ENCODE assay signal across 1 cellular context in the genomic region with DNA sequence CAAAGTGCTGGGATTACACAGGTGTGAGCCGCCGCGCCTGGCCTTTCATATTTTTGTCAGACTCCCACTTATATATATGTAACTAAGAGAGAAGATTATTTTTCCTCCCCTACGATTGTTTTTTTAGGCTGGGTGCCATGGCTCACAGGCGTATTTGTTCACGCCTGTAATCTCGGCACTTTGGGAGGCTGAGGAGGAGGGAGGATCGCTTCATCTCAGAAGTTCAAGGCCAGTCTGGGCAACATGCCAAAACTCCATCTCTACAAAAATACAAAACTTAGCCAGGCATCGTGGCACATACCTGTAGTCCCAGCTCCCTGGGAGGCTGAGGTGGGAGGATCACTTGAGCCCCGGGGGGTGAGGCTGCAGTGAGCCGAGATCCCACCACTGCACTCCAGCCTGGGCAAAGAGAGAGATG.
TF ChIP-seq lines count a peak whose summit lies in the region.

No MANE protein-coding gene starts in this region.

TF ChIP-seq in HepG2, 621 proteins besides CTCF, POLR2A, EP300 and RAD21 (continued from another document and continues in another):
- TF ChIP-seq, protein P1, sequence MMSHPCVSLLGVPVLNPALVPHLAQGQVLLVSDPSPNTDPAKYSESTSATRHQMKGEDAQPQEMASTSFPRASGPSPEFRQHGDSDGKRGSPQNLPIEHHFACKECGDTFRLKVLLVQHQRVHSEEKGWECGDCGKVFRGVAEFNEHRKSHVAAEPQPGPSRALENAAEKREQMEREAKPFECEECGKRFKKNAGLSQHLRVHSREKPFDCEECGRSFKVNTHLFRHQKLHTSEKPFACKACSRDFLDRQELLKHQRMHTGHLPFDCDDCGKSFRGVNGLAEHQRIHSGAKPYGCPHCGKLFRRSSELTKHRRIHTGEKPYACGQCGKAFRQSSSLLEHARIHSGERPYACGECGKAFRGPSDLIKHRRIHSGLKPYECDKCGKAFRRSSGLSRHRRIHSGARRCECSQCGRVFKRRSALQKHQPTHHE (CRISPR knock-in tag; IDR thresholded peaks at IDR 0.05; ENCODE audit: borderline replicate concordance): no peak
- TF ChIP-seq, protein P2, sequence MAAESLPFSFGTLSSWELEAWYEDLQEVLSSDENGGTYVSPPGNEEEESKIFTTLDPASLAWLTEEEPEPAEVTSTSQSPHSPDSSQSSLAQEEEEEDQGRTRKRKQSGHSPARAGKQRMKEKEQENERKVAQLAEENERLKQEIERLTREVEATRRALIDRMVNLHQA (CRISPR knock-in tag; IDR thresholded peaks at IDR 0.05): no peak
- TF ChIP-seq TRIM24 (CRISPR knock-in tag; IDR thresholded peaks at IDR 0.05): no peak
- no peak for TF ChIP-seq SAP130 (CRISPR knock-in tag; IDR thresholded peaks at IDR 0.05; ENCODE audit: low read depth)
- TF ChIP-seq GATAD1 (CRISPR knock-in tag; IDR thresholded peaks at IDR 0.05): no peak
- no peak for TF ChIP-seq ZNF235 (CRISPR knock-in tag; IDR thresholded peaks at IDR 0.05; ENCODE audit: borderline replicate concordance)
- TF ChIP-seq TMF1 (CRISPR knock-in tag; IDR thresholded peaks at IDR 0.05; ENCODE audit: low read depth): no peak
- TF ChIP-seq KLF16 (CRISPR knock-in tag; IDR thresholded peaks at IDR 0.05): no peak
- TF ChIP-seq FOXP1 (IDR thresholded peaks at IDR 0.05): no peak
- 0 out of 2 replicates have a peak, but pooled peaks have one; percentile 19 for TF ChIP-seq FOXP1 (CRISPR knock-in tag; IDR thresholded peaks at IDR 0.05)
- TF ChIP-seq MAFF (IDR thresholded peaks at IDR 0.05; ENCODE audit: low read depth, low read length): no peak
- TF ChIP-seq, protein P3, sequence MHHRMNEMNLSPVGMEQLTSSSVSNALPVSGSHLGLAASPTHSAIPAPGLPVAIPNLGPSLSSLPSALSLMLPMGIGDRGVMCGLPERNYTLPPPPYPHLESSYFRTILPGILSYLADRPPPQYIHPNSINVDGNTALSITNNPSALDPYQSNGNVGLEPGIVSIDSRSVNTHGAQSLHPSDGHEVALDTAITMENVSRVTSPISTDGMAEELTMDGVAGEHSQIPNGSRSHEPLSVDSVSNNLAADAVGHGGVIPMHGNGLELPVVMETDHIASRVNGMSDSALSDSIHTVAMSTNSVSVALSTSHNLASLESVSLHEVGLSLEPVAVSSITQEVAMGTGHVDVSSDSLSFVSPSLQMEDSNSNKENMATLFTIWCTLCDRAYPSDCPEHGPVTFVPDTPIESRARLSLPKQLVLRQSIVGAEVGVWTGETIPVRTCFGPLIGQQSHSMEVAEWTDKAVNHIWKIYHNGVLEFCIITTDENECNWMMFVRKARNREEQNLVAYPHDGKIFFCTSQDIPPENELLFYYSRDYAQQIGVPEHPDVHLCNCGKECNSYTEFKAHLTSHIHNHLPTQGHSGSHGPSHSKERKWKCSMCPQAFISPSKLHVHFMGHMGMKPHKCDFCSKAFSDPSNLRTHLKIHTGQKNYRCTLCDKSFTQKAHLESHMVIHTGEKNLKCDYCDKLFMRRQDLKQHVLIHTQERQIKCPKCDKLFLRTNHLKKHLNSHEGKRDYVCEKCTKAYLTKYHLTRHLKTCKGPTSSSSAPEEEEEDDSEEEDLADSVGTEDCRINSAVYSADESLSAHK (CRISPR knock-in tag; IDR thresholded peaks at IDR 0.05; ENCODE audit: borderline replicate concordance): no peak
- TF ChIP-seq KDM5B (CRISPR knock-in tag; IDR thresholded peaks at IDR 0.05; ENCODE audit: borderline replicate concordance): no peak
- no peak for TF ChIP-seq ARNT2 (CRISPR knock-in tag; IDR thresholded peaks at IDR 0.05; ENCODE audit: low read depth)
- no peak for TF ChIP-seq GZF1 (CRISPR knock-in tag; IDR thresholded peaks at IDR 0.05)
- no peak for TF ChIP-seq ZNF292 (CRISPR knock-in tag; IDR thresholded peaks at IDR 0.05; ENCODE audit: borderline replicate concordance, low read depth)
- TF ChIP-seq ZNF232 (CRISPR knock-in tag; IDR thresholded peaks at IDR 0.05; ENCODE audit: borderline replicate concordance): no peak
- TF ChIP-seq, protein P4, sequence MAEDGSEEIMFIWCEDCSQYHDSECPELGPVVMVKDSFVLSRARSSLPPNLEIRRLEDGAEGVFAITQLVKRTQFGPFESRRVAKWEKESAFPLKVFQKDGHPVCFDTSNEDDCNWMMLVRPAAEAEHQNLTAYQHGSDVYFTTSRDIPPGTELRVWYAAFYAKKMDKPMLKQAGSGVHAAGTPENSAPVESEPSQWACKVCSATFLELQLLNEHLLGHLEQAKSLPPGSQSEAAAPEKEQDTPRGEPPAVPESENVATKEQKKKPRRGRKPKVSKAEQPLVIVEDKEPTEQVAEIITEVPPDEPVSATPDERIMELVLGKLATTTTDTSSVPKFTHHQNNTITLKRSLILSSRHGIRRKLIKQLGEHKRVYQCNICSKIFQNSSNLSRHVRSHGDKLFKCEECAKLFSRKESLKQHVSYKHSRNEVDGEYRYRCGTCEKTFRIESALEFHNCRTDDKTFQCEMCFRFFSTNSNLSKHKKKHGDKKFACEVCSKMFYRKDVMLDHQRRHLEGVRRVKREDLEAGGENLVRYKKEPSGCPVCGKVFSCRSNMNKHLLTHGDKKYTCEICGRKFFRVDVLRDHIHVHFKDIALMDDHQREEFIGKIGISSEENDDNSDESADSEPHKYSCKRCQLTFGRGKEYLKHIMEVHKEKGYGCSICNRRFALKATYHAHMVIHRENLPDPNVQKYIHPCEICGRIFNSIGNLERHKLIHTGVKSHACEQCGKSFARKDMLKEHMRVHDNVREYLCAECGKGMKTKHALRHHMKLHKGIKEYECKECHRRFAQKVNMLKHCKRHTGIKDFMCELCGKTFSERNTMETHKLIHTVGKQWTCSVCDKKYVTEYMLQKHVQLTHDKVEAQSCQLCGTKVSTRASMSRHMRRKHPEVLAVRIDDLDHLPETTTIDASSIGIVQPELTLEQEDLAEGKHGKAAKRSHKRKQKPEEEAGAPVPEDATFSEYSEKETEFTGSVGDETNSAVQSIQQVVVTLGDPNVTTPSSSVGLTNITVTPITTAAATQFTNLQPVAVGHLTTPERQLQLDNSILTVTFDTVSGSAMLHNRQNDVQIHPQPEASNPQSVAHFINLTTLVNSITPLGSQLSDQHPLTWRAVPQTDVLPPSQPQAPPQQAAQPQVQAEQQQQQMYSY (CRISPR knock-in tag; IDR thresholded peaks at IDR 0.05): no peak
- TF ChIP-seq ZNF747 (CRISPR knock-in tag; IDR thresholded peaks at IDR 0.05; ENCODE audit: borderline replicate concordance): no peak
- TF ChIP-seq, protein P5, sequence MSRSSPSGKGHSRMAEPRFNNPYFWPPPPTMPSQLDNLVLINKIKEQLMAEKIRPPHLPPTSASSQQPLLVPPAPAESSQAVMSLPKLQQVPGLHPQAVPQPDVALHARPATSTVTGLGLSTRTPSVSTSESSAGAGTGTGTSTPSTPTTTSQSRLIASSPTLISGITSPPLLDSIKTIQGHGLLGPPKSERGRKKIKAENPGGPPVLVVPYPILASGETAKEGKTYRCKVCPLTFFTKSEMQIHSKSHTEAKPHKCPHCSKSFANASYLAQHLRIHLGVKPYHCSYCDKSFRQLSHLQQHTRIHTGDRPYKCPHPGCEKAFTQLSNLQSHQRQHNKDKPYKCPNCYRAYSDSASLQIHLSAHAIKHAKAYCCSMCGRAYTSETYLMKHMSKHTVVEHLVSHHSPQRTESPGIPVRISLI (CRISPR knock-in tag; IDR thresholded peaks at IDR 0.05; ENCODE audit: borderline replicate concordance): no peak
- TF ChIP-seq NR1H2 (CRISPR knock-in tag; IDR thresholded peaks at IDR 0.05; ENCODE audit: borderline replicate concordance, low read depth): no peak
- no peak for TF ChIP-seq FOXA1 (IDR thresholded peaks at IDR 0.05)
- peak; percentile 47 for TF ChIP-seq FOXA1 (CRISPR knock-in tag; IDR thresholded peaks at IDR 0.05)
- TF ChIP-seq, protein P6, sequence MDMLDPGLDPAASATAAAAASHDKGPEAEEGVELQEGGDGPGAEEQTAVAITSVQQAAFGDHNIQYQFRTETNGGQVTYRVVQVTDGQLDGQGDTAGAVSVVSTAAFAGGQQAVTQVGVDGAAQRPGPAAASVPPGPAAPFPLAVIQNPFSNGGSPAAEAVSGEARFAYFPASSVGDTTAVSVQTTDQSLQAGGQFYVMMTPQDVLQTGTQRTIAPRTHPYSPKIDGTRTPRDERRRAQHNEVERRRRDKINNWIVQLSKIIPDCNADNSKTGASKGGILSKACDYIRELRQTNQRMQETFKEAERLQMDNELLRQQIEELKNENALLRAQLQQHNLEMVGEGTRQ (IDR thresholded peaks at IDR 0.05; ENCODE audit: low read depth, low read length): no peak
- TF ChIP-seq, protein P6 (CRISPR knock-in tag; IDR thresholded peaks at IDR 0.05; ENCODE audit: borderline replicate concordance): no peak
- no peak for TF ChIP-seq SMYD3 (CRISPR knock-in tag; IDR thresholded peaks at IDR 0.05)
- TF ChIP-seq SNAI1 (CRISPR knock-in tag; IDR thresholded peaks at IDR 0.05; ENCODE audit: borderline replicate concordance): no peak
- TF ChIP-seq, protein P7, sequence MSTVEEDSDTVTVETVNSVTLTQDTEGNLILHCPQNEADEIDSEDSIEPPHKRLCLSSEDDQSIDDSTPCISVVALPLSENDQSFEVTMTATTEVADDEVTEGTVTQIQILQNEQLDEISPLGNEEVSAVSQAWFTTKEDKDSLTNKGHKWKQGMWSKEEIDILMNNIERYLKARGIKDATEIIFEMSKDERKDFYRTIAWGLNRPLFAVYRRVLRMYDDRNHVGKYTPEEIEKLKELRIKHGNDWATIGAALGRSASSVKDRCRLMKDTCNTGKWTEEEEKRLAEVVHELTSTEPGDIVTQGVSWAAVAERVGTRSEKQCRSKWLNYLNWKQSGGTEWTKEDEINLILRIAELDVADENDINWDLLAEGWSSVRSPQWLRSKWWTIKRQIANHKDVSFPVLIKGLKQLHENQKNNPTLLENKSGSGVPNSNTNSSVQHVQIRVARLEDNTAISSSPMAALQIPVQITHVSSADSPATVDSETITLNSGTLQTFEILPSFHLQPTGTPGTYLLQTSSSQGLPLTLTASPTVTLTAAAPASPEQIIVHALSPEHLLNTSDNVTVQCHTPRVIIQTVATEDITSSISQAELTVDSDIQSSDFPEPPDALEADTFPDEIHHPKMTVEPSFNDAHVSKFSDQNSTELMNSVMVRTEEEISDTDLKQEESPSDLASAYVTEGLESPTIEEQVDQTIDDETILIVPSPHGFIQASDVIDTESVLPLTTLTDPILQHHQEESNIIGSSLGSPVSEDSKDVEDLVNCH (CRISPR knock-in tag; IDR thresholded peaks at IDR 0.05): no peak
- TF ChIP-seq ELF3 (CRISPR knock-in tag; IDR thresholded peaks at IDR 0.05): no peak
- peak; percentile 70; the same call in 1 of the 2 replicates for TF ChIP-seq TBX3 (IDR thresholded peaks at IDR 0.05; ENCODE audit: borderline replicate concordance)
- TF ChIP-seq ESRRA (CRISPR knock-in tag; IDR thresholded peaks at IDR 0.05; ENCODE audit: low read depth): no peak
- no peak for TF ChIP-seq ZKSCAN1 (IDR thresholded peaks at IDR 0.05; ENCODE audit: low read length)
- 0 out of 2 replicates have a peak, but pooled peaks have one; percentile 51 for TF ChIP-seq HDAC2 (CRISPR knock-in tag; IDR thresholded peaks at IDR 0.05)
- TF ChIP-seq ZNF891 (CRISPR knock-in tag; IDR thresholded peaks at IDR 0.05): no peak
- no peak for TF ChIP-seq ZNF614 (CRISPR knock-in tag; IDR thresholded peaks at IDR 0.05; ENCODE audit: borderline replicate concordance)
- TF ChIP-seq, protein P8, sequence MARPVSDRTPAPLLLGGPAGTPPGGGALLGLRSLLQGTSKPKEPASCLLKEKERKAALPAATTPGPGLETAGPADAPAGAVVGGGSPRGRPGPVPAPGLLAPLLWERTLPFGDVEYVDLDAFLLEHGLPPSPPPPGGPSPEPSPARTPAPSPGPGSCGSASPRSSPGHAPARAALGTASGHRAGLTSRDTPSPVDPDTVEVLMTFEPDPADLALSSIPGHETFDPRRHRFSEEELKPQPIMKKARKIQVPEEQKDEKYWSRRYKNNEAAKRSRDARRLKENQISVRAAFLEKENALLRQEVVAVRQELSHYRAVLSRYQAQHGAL (CRISPR knock-in tag; IDR thresholded peaks at IDR 0.05; ENCODE audit: not compliant biosample characterization): no peak
- no peak for TF ChIP-seq ZNF83 (CRISPR knock-in tag; IDR thresholded peaks at IDR 0.05; ENCODE audit: borderline replicate concordance)
- no peak; the same call in 1 of the 2 replicates for TF ChIP-seq FOXK1 (CRISPR knock-in tag; IDR thresholded peaks at IDR 0.05; ENCODE audit: borderline replicate concordance, low read depth)
- peak; percentile 62 for TF ChIP-seq TCF7 (IDR thresholded peaks at IDR 0.05; ENCODE audit: low read depth)
- TF ChIP-seq MTF2 (CRISPR knock-in tag; IDR thresholded peaks at IDR 0.05; ENCODE audit: borderline replicate concordance): no peak
- no peak for TF ChIP-seq ZNF510 (CRISPR knock-in tag; IDR thresholded peaks at IDR 0.05; ENCODE audit: low read depth)
- TF ChIP-seq U2AF2 (IDR thresholded peaks at IDR 0.05; ENCODE audit: low read depth, low read length): no peak
- TF ChIP-seq, protein P9, sequence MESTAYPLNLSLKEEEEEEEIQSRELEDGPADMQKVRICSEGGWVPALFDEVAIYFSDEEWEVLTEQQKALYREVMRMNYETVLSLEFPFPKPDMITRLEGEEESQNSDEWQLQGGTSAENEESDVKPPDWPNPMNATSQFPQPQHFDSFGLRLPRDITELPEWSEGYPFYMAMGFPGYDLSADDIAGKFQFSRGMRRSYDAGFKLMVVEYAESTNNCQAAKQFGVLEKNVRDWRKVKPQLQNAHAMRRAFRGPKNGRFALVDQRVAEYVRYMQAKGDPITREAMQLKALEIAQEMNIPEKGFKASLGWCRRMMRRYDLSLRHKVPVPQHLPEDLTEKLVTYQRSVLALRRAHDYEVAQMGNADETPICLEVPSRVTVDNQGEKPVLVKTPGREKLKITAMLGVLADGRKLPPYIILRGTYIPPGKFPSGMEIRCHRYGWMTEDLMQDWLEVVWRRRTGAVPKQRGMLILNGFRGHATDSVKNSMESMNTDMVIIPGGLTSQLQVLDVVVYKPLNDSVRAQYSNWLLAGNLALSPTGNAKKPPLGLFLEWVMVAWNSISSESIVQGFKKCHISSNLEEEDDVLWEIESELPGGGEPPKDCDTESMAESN (CRISPR knock-in tag; conservative IDR thresholded peaks at IDR 0.05): no peak
- TF ChIP-seq, protein P10, sequence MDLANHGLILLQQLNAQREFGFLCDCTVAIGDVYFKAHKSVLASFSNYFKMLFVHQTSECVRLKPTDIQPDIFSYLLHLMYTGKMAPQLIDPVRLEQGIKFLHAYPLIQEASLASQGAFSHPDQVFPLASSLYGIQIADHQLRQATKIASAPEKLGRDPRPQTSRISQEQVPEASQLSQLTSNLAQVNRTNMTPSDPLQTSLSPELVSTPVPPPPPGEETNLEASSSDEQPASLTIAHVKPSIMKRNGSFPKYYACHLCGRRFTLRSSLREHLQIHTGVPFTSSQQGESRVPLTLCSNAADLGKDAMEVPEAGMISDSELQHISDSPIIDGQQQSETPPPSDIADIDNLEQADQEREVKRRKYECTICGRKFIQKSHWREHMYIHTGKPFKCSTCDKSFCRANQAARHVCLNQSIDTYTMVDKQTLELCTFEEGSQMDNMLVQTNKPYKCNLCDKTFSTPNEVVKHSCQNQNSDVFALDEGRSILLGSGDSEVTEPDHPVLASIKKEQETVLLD (CRISPR knock-in tag; IDR thresholded peaks at IDR 0.05; ENCODE audit: low read depth): no peak
- no peak for TF ChIP-seq GABPA (IDR thresholded peaks at IDR 0.05; ENCODE audit: low read depth, low read length)
- no peak for TF ChIP-seq GABPA (CRISPR knock-in tag; IDR thresholded peaks at IDR 0.05; ENCODE audit: low read depth)
- TF ChIP-seq PCBP2 (optimal IDR thresholded peaks at IDR 0.05; ENCODE audit: low read depth, low read length, poor library complexity, severe bottlenecking): no peak
